7 cellular contexts compared by ENCODE assay signal in the genomic region with DNA sequence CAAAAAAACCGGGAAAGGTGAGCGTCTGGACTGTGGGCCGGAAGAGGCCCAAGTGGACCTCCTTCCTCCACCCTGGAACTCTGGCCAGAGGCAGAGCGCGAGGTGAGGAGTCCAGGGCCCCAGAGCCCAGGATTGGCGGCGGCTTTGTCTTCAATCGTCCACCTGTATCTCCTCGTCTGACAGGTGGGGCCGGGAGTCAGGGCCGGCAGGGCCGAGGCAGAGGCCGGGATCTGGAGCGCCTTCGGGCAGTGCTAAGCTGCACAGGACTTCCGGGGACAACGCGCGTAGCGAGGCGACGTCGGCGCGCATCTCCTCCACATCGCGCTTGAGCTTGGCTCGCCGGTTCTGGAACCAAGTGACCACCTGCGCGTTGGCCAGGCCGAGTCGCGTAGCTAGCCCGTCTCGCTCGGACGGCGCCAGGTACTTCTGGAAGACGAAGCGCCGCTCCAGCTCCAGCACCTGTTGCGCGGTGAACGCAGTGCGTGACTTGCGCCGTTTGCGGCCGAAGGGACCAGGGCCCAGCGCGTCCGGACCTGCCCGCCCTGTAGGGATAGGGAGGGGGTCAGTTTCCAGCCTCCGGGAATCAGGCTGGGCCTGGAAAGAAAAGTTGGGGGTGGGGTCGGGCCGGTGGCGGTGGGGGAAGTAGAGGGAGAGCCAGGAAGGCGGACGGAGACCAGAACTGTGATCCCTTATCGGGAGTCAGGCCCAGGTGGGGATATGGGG. TPM values are rescaled to one million over a fixed set of nuclear protein-coding genes. Genes with fewer than 3 reads are reported as not detected.
DNase-seq lines count a peak whose midpoint lies in the region; ATAC-seq and TF ChIP-seq lines count a peak whose summit lies in the region.

No MANE protein-coding gene starts in this region.

- in situ Hi-C loops in GM18951 (cut with MboI; ENCODE audit: low sequenced_read_pairs, unreplicated experiment): no loop called here

- H3K18ac ChIP-seq in trophoblast cell (ENCODE audit: low read length): no peak overlapping the region

- no peak overlapping the region for H2BK120ac ChIP-seq in trophoblast cell (ENCODE audit: insufficient read depth, low read length, poor library complexity)

- H3K23ac ChIP-seq in trophoblast cell (ENCODE audit: low read length): no peak overlapping the region

- peaks cover 2% of the 10 kb centered on the region for H3K9me3 ChIP-seq in trophoblast cell (ENCODE audit: insufficient read depth, low read depth, low read length)

- no peak overlapping the region for H4K91ac ChIP-seq in trophoblast cell (ENCODE audit: low read depth, low read length)

- peaks cover 2 to 8% of the 10 kb centered on the region in 2 experiments for H3K36me3 ChIP-seq in trophoblast cell (ENCODE audit: control insufficient read depth in 1 of 2, insufficient read depth in 2 of 2, low read length in 2 of 2)

- peak overlapping the region; percentile 27 for H2AFZ ChIP-seq in trophoblast cell (ENCODE audit: insufficient read depth, low read length, poor library complexity)

- H3K79me2 ChIP-seq in trophoblast cell (ENCODE audit: control insufficient read depth, insufficient read depth, low read length, poor library complexity): peaks cover 4% of the 10 kb centered on the region

- H2BK5ac ChIP-seq in trophoblast cell (ENCODE audit: low read depth, low read length, poor library complexity): no peak overlapping the region

- H2AK5ac ChIP-seq in trophoblast cell (ENCODE audit: low read length): no peak overlapping the region

- peak overlapping the region; percentile 54 for H3K4me3 ChIP-seq in trophoblast cell (ENCODE audit: low read depth, low read length)

- no CpG with 5 or more reads among the region's 61 CpGs for WGBS in trophoblast cell (ENCODE audit: extremely low coverage, insufficient coverage, insufficient read length)

- H3K79me1 ChIP-seq in trophoblast cell (ENCODE audit: low read length): peaks cover 10% of the 10 kb centered on the region

- H3K4me1 ChIP-seq in foreskin keratinocyte: no peaks in the 10 kb centered on the region
- H3K4me1 ChIP-seq in trophoblast cell (ENCODE audit: control insufficient read depth in 1 of 2, insufficient read depth in 2 of 2, low read length in 2 of 2): peaks cover 20 to 21% of the 10 kb centered on the region in 2 experiments

- no peak overlapping the region for H2BK12ac ChIP-seq in trophoblast cell (ENCODE audit: low read length)

- peaks cover 53% of the 10 kb centered on the region for H3K27me3 ChIP-seq in foreskin keratinocyte
- H3K27me3 ChIP-seq in trophoblast cell (ENCODE audit: insufficient read depth, low read length): peaks cover 57% of the 10 kb centered on the region

- peak; percentile 10 for ATAC-seq in foreskin keratinocyte
- no peak for ATAC-seq in HG03460 (IDR thresholded peaks at IDR 0.05; ENCODE audit: unreplicated experiment)

- no peak overlapping the region for H3K14ac ChIP-seq in trophoblast cell (ENCODE audit: low read length)

- H4K12ac ChIP-seq in trophoblast cell (ENCODE audit: low read depth, low read length): no peak overlapping the region

- peak overlapping the region; percentile 63 for H3K4me2 ChIP-seq in trophoblast cell (ENCODE audit: low read length)

- TF ChIP-seq CTCF in VCaP (conservative IDR thresholded peaks at IDR 0.05) (no peak), foreskin keratinocyte (conservative IDR thresholded peaks at IDR 0.05) (no peak)

- peak; percentile 54 for TF ChIP-seq POLR2A in GM18951 (IDR thresholded peaks at IDR 0.05; ENCODE audit: extremely low read depth, insufficient read depth, insufficient read length)

- DNase-seq in foreskin keratinocyte (no peak), trophoblast cell (peak; percentile 39 to 71), kidney tubule cell (ENCODE audit: low spot score) (no peak), dedifferentiated amniotic fluid mesenchymal stem cell (ENCODE audit: extremely low spot score) (no peak)

- H4K8ac ChIP-seq in trophoblast cell (ENCODE audit: low read depth, low read length): peak overlapping the region; percentile 1

- H3K27ac ChIP-seq in VCaP (peak overlapping the region; percentile 27; the same call in 1 of the 2 replicates), foreskin keratinocyte (no peak overlapping the region), trophoblast cell (ENCODE audit: low read depth, low read length) (no peak overlapping the region)

- H3K4ac ChIP-seq in trophoblast cell (ENCODE audit: low read depth, low read length): no peak overlapping the region

- H3K9ac ChIP-seq in trophoblast cell (ENCODE audit: low read length): no peak overlapping the region

RNA-seq across cellular contexts. Expression of a gene that starts 1.5 kb away (rescaled TPM):
- total RNA-seq in foreskin keratinocyte: 0.61 and 0.71 TPM in 2 replicates
- polyA plus RNA-seq in foreskin keratinocyte: 0.67 TPM in 2 replicates
- 0.58 and 0.68 TPM in 2 replicates for polyA plus RNA-seq in trophoblast cell (2013)

RNA-seq across cellular contexts. Expression of a gene that starts 9.6 kb away (rescaled TPM):
- 27.4 and 27.5 TPM in 2 replicates for total RNA-seq in foreskin keratinocyte
- 28.0 and 29.9 TPM in 2 replicates for polyA plus RNA-seq in foreskin keratinocyte
- polyA plus RNA-seq in trophoblast cell (2013): 11.2 and 11.5 TPM in 2 replicates

RNA-seq across cellular contexts. Expression of a gene that starts 15.1 kb away (rescaled TPM):
- 18.7 and 19.4 TPM in 2 replicates for total RNA-seq in foreskin keratinocyte
- polyA plus RNA-seq in foreskin keratinocyte: 14.7 and 15.2 TPM in 2 replicates
- 11.1 and 11.2 TPM in 2 replicates for polyA plus RNA-seq in trophoblast cell (2013)

RNA-seq across cellular contexts. Expression of a gene that starts 15.1 kb away (rescaled TPM):
- total RNA-seq in foreskin keratinocyte: 8.8 and 9.4 TPM in 2 replicates
- polyA plus RNA-seq in foreskin keratinocyte: 2.8 and 2.9 TPM in 2 replicates
- polyA plus RNA-seq in trophoblast cell (2013): 6.1 and 6.2 TPM in 2 replicates

RNA-seq across cellular contexts. Expression of a gene that starts 16.3 kb away (rescaled TPM):
- total RNA-seq in foreskin keratinocyte: 0.10 TPM in 1 of 2 replicates, not detected in the other
- polyA plus RNA-seq in foreskin keratinocyte: 0.04 TPM in 1 of 2 replicates, not detected in the other
- polyA plus RNA-seq in trophoblast cell (2013): not detected in 2 replicates

Comparison
In these comparisons a context has a peak if more than half of its experiments do, and no peak if none do; other contexts are left out.
1. DNase-seq: peak in trophoblast cell (2 of 2); none in foreskin keratinocyte (0 of 2), kidney tubule cell (single experiment) and dedifferentiated amniotic fluid mesenchymal stem cell (single experiment).